16 cellular contexts compared by ENCODE assay signal in the genomic region with DNA sequence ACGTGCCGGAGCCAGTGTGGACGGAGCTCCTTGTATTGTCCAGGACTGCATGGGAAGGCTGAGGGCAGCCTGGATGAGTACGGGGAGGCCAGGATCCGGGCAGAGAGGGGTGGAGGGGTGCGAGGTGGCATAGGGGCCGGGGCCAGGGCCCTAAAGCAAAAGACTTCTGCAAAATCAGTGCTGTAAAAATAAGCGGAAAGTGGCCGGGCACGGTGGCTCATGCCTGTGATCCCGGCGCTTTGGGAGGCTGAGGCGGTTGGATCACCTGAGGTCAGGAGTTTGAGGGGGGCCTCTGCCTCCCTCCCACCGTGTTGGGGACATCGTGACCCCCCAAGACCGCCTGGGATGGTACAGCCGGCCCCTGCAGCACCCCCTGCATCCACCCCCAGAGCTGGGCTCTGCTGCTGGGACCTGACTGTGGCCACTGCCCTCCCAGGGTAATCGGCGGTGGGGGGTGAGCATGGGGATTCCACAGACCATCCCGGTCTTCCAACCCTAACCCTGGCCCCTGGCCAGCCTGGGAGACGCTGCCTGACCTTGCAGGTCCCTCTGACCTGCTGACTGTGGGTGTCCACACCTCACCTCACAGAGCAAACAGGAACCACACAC.
"Had no signal": no experiment of that assay in that cellular context is flagged by ENCODE, and none has a peak within 500 bp of the region (broad histone marks: within the 10 kb centered on the region; RNA-seq: fewer than 3 reads in every experiment).

No MANE protein-coding gene starts in this region.

- H3K27me3 ChIP-seq: testis had no signal

- H3K36me3 Mint-ChIP-seq: naive thymus-derived CD4-positive, alpha-beta T cell had no signal

- H3K27ac ChIP-seq: stomach, testis had no signal

- H3K4me3 ChIP-seq: stomach, testis had no signal

- H3K27me3 Mint-ChIP-seq: effector memory CD8-positive, alpha-beta T cell; naive thymus-derived CD4-positive, alpha-beta T cell had no signal

- H3K4me3 Mint-ChIP-seq: activated T-helper 1 cell treated with anti-CD3 and anti-CD28 coated beads, Interleukin-12 subunit alpha, Interleukin-12 subunit beta, Interleukin-2, Interleukin-4 antibody, amounts not matched to agents 30 ng/mL and 10 ng/mL and 1 ng/mL, durations not matched to agents 14 hours and 24 hours and 36 hours; effector memory CD8-positive, alpha-beta T cell; immature natural killer cell; naive thymus-derived CD4-positive, alpha-beta T cell; T-helper 2 cell treated with Interferon-gamma antibody and Interleukin-4, amounts not matched to agents 5 μg/mL and 100 μg/mL, for 36 hours had no signal

- H3K4me1 ChIP-seq: testis had no signal

- H3K9me3 ChIP-seq: stomach, testis had no signal

- H3K27ac Mint-ChIP-seq: activated T-helper 1 cell treated with anti-CD3 and anti-CD28 coated beads, Interleukin-12 subunit alpha, Interleukin-12 subunit beta, Interleukin-2, Interleukin-4 antibody, amounts not matched to agents 30 ng/mL and 10 ng/mL and 1 ng/mL, durations not matched to agents 14 hours and 24 hours and 36 hours; effector memory CD8-positive, alpha-beta T cell; immature natural killer cell; naive thymus-derived CD4-positive, alpha-beta T cell; T-helper 2 cell treated with Interferon-gamma antibody and Interleukin-4, amounts not matched to agents 5 μg/mL and 100 μg/mL, for 36 hours had no signal

- H3K9me3 Mint-ChIP-seq: immature natural killer cell; T-helper 2 cell treated with Interferon-gamma antibody and Interleukin-4, amounts not matched to agents 5 μg/mL and 100 μg/mL, for 36 hours had no signal

- ATAC-seq: effector memory CD8-positive, alpha-beta T cell; naive thymus-derived CD4-positive, alpha-beta T cell had no signal

- DNase-seq: activated CD4-positive, alpha-beta T cell treated with anti-CD3 and anti-CD28 coated beads, Interleukin-2, amount 50 U/mL, for 48 hours; activated CD4-positive, CD25-positive, alpha-beta regulatory T cell treated with anti-CD3 and anti-CD28 coated beads, Interleukin-2, amount 50 U/mL, for 72 hours; activated naive CD4-positive, alpha-beta T cell treated with Interleukin-2 at 50 U/mL for 16 hours; anterior cingulate cortex; dermis blood vessel endothelial cell; effector memory CD8-positive, alpha-beta T cell; immature natural killer cell; mammary epithelial cell; naive thymus-derived CD4-positive, alpha-beta T cell; stimulated activated CD4-positive, alpha-beta T cell treated with anti-CD3 and anti-CD28 coated beads, Interleukin-4, amount 100 ng/mL, for 4 hours; stimulated activated CD8-positive, alpha-beta memory T cell treated with anti-CD3 and anti-CD28 coated beads, Interleukin-4, amount 100 ng/mL, for 48 hours; SW 1271; testis had no signal

- H3K36me3 ChIP-seq: stomach had no signal
